In genomic region chr6:126797981-126798380, GRCh38 we compare ENCODE assay signal across 18 cellular contexts.
A peak's percentile ranks its signal among the peaks of the same experiment; 100 is the strongest.
DNase-seq lines count a peak whose midpoint lies in the region; ATAC-seq and TF ChIP-seq lines count a peak whose summit lies in the region.
"Had no signal": no experiment of that assay in that cellular context is flagged by ENCODE, and none has a peak within 500 bp of the region (broad histone marks: within the 10 kb centered on the region; RNA-seq: fewer than 3 reads in every experiment).

No MANE protein-coding gene starts in this region.

- H3K36me3 Mint-ChIP-seq in osteocyte (ENCODE audit: unreplicated experiment) = no peaks in the 10 kb centered on the region
- H3K36me3 Mint-ChIP-seq: IgD-negative memory B cell had no signal

- H3K4me3 Mint-ChIP-seq in osteocyte (ENCODE audit: unreplicated experiment) = no peak overlapping the region
- H3K4me3 Mint-ChIP-seq: IgD-negative memory B cell had no signal

- no peaks in the 10 kb centered on the region for H3K4me1 Mint-ChIP-seq in osteocyte (ENCODE audit: unreplicated experiment)
- H3K4me1 Mint-ChIP-seq: IgD-negative memory B cell had no signal

- no peaks in the 10 kb centered on the region for H3K9me3 ChIP-seq in mammary epithelial cell (replicated peaks; ENCODE audit: insufficient read depth, low read length)

- WGBS in mammary epithelial cell (ENCODE audit: low coverage, missing lambda C conversion rate) = 8% methylated on average over 2 of the region's 2 CpGs

- H3K9me3 Mint-ChIP-seq in osteocyte (ENCODE audit: unreplicated experiment) = no peaks in the 10 kb centered on the region
- H3K9me3 Mint-ChIP-seq: IgD-negative memory B cell had no signal

- H2AFZ ChIP-seq in mammary epithelial cell (ENCODE audit: low read depth, low read length) = no peak overlapping the region

- ATAC-seq in HG03045 (IDR thresholded peaks at IDR 0.05; ENCODE audit: unreplicated experiment) = no peak

- H3K9ac ChIP-seq in mammary epithelial cell (ENCODE audit: insufficient read depth, low read length) = no peak overlapping the region

- dilution Hi-C loops in mammary epithelial cell (cut with HindIII; ENCODE audit: low sequenced_read_pairs) = no loop called here

- H3K36me3 ChIP-seq in mammary epithelial cell (ENCODE audit: insufficient read depth, low read length) = no peaks in the 10 kb centered on the region

- no peaks in the 10 kb centered on the region for H3K4me1 ChIP-seq in mammary epithelial cell (ENCODE audit: insufficient read depth, low read length)

- CTCF ChIA-PET in mammary epithelial cell (lab: Charles Lee; ENCODE audit: low non-redundant PET) = no interaction called here

- no peaks in the 10 kb centered on the region for H3K27me3 ChIP-seq in mammary epithelial cell (ENCODE audit: insufficient read depth, low read length)

- H3K27ac ChIP-seq in mammary epithelial cell (ENCODE audit: insufficient read depth, low read depth, low read length) = no peak overlapping the region
- H3K27ac ChIP-seq: C4-2B, HL-60 had no signal

- H3K79me2 ChIP-seq in mammary epithelial cell (ENCODE audit: insufficient read depth, low read length) = no peaks in the 10 kb centered on the region

- intact Hi-C loops in mammary epithelial cell (cut with micrococcal nuclease) = no loop called here

- BruUV-seq in mammary epithelial cell (replicated peaks; lab: Mats Ljungman, UMichigan) = no TSS peak

- DNase-seq in AG08395 (ENCODE audit: low spot score) (peak; percentile 53), M059J (ENCODE audit: low read depth) (peak; percentile 47), fibroblast of gingiva (ENCODE audit: low read depth) (peak; percentile 2), myocyte (ENCODE audit: low read depth) (peak; percentile 25), osteocyte (ENCODE audit: extremely low spot score, unreplicated experiment) (no peak), CD1c-positive myeloid dendritic cell (ENCODE audit: extremely low spot score) (no peak), mammary epithelial cell (no peak)
- DNase-seq: 8988T, DMS 273 treated with DMSO at 0.1 percent for 48 hours, GF-D8, Kasumi-1, NCI-H187, NCI-H446, RPMI8226 had no signal

- no peak overlapping the region for H3K4me2 ChIP-seq in mammary epithelial cell (ENCODE audit: insufficient read depth, low read depth, low read length)

- TF ChIP-seq CTCF in osteocyte (IDR thresholded peaks at IDR 0.05) (no peak), mammary epithelial cell (conservative IDR thresholded peaks at IDR 0.05 in 1 of 2, IDR thresholded peaks at IDR 0.05 in 1 of 2; ENCODE audit: extremely low read depth in 1 of 2, insufficient read depth in 1 of 2, low read depth in 1 of 2, low read length in 2 of 2) (no peak)

- no peak overlapping the region for H3K4me3 ChIP-seq in mammary epithelial cell (replicated peaks in 1 of 3; ENCODE audit: insufficient read depth in 1 of 3, low read depth in 2 of 3, low read length in 3 of 3)

- H3K27ac Mint-ChIP-seq in osteocyte (ENCODE audit: unreplicated experiment) = no peak overlapping the region
- H3K27ac Mint-ChIP-seq: IgD-negative memory B cell had no signal

- no peaks in the 10 kb centered on the region for H4K20me1 ChIP-seq in mammary epithelial cell (ENCODE audit: insufficient read depth, low read length)

- H3K27me3 Mint-ChIP-seq in osteocyte (ENCODE audit: unreplicated experiment) = peaks cover 19% of the 10 kb centered on the region
- H3K27me3 Mint-ChIP-seq: IgD-negative memory B cell had no signal

- in situ Hi-C loops in mammary epithelial cell (cut with MboI; ENCODE audit: low sequenced_read_pairs in 2 of 2) = no loop called here

Comparison
In these comparisons a context has a peak if more than half of its experiments do, and no peak if none do; other contexts are left out.
1. DNase-seq: peak in AG08395 (single experiment), M059J (single experiment), fibroblast of gingiva (single experiment) and myocyte (single experiment); none in osteocyte (single experiment), CD1c-positive myeloid dendritic cell (single experiment) and mammary epithelial cell (single experiment).